7 cellular contexts compared by ENCODE assay signal in genomic region chr10:89345367-89345766, GRCh38. TPM values are rescaled to one million over a fixed set of nuclear protein-coding genes. Genes with fewer than 3 reads are reported as not detected.
"Had no signal": no experiment of that assay in that cellular context is flagged by ENCODE, and none has a peak within 500 bp of the region (broad histone marks: within the 10 kb centered on the region; RNA-seq: fewer than 3 reads in every experiment).

No MANE protein-coding gene starts in this region.

RNA-seq across cellular contexts. Expression of gene IFIT1B, which starts 32.5 kb away (rescaled TPM):
- total RNA-seq: LHCN-M2, MCF 10A, NCI-H460, OCI-LY7, Peyer's patch, Right ventricle myocardium superior, SJSA1 had no signal

RNA-seq across cellular contexts. Expression of gene IFIT1, which starts 47.1 kb away (rescaled TPM):
- total RNA-seq: OCI-LY7 had no signal
